1 cellular context compared by ENCODE assay signal in genomic region chr5:174188300-174188699, GRCh38.
A peak's percentile ranks its signal among the peaks of the same experiment; 100 is the strongest.
TF ChIP-seq lines count a peak whose summit lies in the region.

No MANE protein-coding gene starts in this region.

TF ChIP-seq in H1, 55 proteins besides CTCF, POLR2A, EP300 and RAD21:
- TF ChIP-seq TAF7 (optimal IDR thresholded peaks at IDR 0.05; ENCODE audit: borderline replicate concordance, low read depth, low read length) (peak; percentile 80), POLR2AphosphoS5 (IDR thresholded peaks at IDR 0.05; ENCODE audit: low read depth, low read length) (peak; percentile 53; the same call in 1 of the 2 replicates), YY1 (IDR thresholded peaks at IDR 0.05; ENCODE audit: low read depth, low read length) (no peak), HDAC6 (IDR thresholded peaks at IDR 0.05; ENCODE audit: low read depth, low read length) (no peak), CHD2 (IDR thresholded peaks at IDR 0.05; ENCODE audit: low read length) (no peak), SRF (IDR thresholded peaks at IDR 0.05; ENCODE audit: low read depth, low read length) (no peak), TBP (IDR thresholded peaks at IDR 0.05; ENCODE audit: low read depth, low read length) (peak; percentile 53; the same call in 1 of the 2 replicates)
